Comparison of ENCODE assay signal across 15 cellular contexts in the genomic region with DNA sequence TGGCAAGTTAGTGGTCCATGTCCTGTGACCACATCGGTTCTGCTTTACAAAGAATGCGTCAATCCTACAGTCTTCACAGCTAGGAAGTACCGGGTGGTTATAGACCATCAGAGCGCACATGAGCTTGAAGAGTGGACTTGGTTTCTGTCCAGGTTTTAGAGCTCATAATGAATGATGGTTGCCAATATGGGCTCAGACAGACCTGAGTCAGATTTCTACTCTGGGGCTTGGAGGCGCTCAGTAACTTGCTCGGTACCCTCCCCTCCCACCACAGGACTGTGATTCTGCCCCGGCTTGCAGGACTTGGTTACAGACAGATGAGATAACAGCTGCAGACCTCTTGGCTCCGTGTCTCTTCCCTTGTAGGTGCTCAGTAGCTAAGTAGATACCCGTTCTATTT.
A peak's percentile ranks its signal among the peaks of the same experiment; 100 is the strongest.
DNase-seq lines count a peak whose midpoint lies in the region; ATAC-seq and TF ChIP-seq lines count a peak whose summit lies in the region.
"Had no signal": no experiment of that assay in that cellular context is flagged by ENCODE, and none has a peak within 500 bp of the region (broad histone marks: within the 10 kb centered on the region; RNA-seq: fewer than 3 reads in every experiment).

No MANE protein-coding gene starts in this region.

- peaks cover 31% of the 10 kb centered on the region for H3K9me3 Mint-ChIP-seq in MCF 10A (ENCODE audit: unreplicated experiment)
- peaks cover 10% of the 10 kb centered on the region for H3K9me3 Mint-ChIP-seq in osteocyte (ENCODE audit: unreplicated experiment)

- H3K4me3 Mint-ChIP-seq in MCF 10A (ENCODE audit: unreplicated experiment) (no peak overlapping the region), osteocyte (ENCODE audit: unreplicated experiment) (no peak overlapping the region)
- H3K4me3 Mint-ChIP-seq: H9, IgD-negative memory B cell had no signal

- no peaks in the 10 kb centered on the region for H3K36me3 Mint-ChIP-seq in MCF 10A (ENCODE audit: insufficient read depth, unreplicated experiment)
- H3K36me3 Mint-ChIP-seq in osteocyte (ENCODE audit: unreplicated experiment) = no peaks in the 10 kb centered on the region
- H3K36me3 Mint-ChIP-seq: IgD-negative memory B cell had no signal

- H4K20me1 ChIP-seq in mammary epithelial cell (ENCODE audit: insufficient read depth, low read length) (no peaks in the 10 kb centered on the region), hepatocyte (ENCODE audit: insufficient read depth, poor library complexity, severe bottlenecking) (no peaks in the 10 kb centered on the region)

- DNase-seq in mammary epithelial cell (peak; percentile 33), MCF 10A (ENCODE audit: unreplicated experiment) (no peak), epithelial cell of proximal tubule (ENCODE audit: low read depth) (peak; percentile 58), myocyte (ENCODE audit: low read depth) (peak; percentile 82), cardiac septum (ENCODE audit: low spot score) (no peak), osteocyte (ENCODE audit: extremely low spot score, unreplicated experiment) (no peak), hepatocyte (ENCODE audit: low spot score) (no peak)
- DNase-seq: H9, NCI-H1694 treated with DMSO at 0.1 percent for 48 hours, NCI-H82, SHP77 had no signal

- peaks cover 4% of the 10 kb centered on the region for H3K4me1 Mint-ChIP-seq in MCF 10A (ENCODE audit: insufficient read depth, unreplicated experiment)
- peaks cover 26% of the 10 kb centered on the region for H3K4me1 Mint-ChIP-seq in osteocyte (ENCODE audit: unreplicated experiment)
- H3K4me1 Mint-ChIP-seq: IgD-negative memory B cell had no signal

- no peak overlapping the region for H3K27ac Mint-ChIP-seq in MCF 10A (ENCODE audit: low read depth, unreplicated experiment)
- no peak overlapping the region for H3K27ac Mint-ChIP-seq in osteocyte (ENCODE audit: unreplicated experiment)
- H3K27ac Mint-ChIP-seq: H9, IgD-negative memory B cell had no signal

- dilution Hi-C loops in mammary epithelial cell (cut with HindIII; ENCODE audit: low sequenced_read_pairs) = no loop called here

- H3K79me2 ChIP-seq in mammary epithelial cell (ENCODE audit: insufficient read depth, low read length) = no peaks in the 10 kb centered on the region
- H3K79me2 ChIP-seq in hepatocyte = no peaks in the 10 kb centered on the region

- H3K27ac ChIP-seq in mammary epithelial cell (ENCODE audit: insufficient read depth, low read depth, low read length) (no peak overlapping the region), hepatocyte (no peak overlapping the region)
- H3K27ac ChIP-seq: C4-2B had no signal

- H3K9me3 ChIP-seq in mammary epithelial cell (replicated peaks; ENCODE audit: insufficient read depth, low read length) (no peaks in the 10 kb centered on the region), hepatocyte (ENCODE audit: low read depth) (no peaks in the 10 kb centered on the region)

- no peak for ATAC-seq in HG03520 (IDR thresholded peaks at IDR 0.05; ENCODE audit: unreplicated experiment)
- ATAC-seq: Panc1 had no signal

- POLR2A ChIA-PET in MCF 10A (lab: Yijun Ruan, JAX) = no interaction called here

- H3K4me3 ChIP-seq in mammary epithelial cell (replicated peaks in 1 of 3; ENCODE audit: insufficient read depth in 1 of 3, low read depth in 2 of 3, low read length in 3 of 3) (no peak overlapping the region), epithelial cell of proximal tubule (ENCODE audit: low read depth, low read length) (no peak overlapping the region), hepatocyte (no peak overlapping the region)

- H3K27me3 ChIP-seq in mammary epithelial cell (ENCODE audit: insufficient read depth, low read length) (no peaks in the 10 kb centered on the region), hepatocyte (no peaks in the 10 kb centered on the region)

- 33% methylated on average over 9 of the region's 9 CpGs for WGBS in mammary epithelial cell (ENCODE audit: low coverage, missing lambda C conversion rate)
- 66% methylated on average over 9 of the region's 9 CpGs for WGBS in hepatocyte (ENCODE audit: low lambda C conversion rate, missing lambda C conversion rate)

- BruUV-seq in mammary epithelial cell (replicated peaks; lab: Mats Ljungman, UMichigan) = no TSS peak
- no TSS peak for BruUV-seq in MCF 10A (replicated peaks; lab: Mats Ljungman, UMichigan)

- peaks cover 12% of the 10 kb centered on the region for H3K4me1 ChIP-seq in mammary epithelial cell (ENCODE audit: insufficient read depth, low read length)
- H3K4me1 ChIP-seq in hepatocyte (ENCODE audit: insufficient read depth) = peaks cover 6% of the 10 kb centered on the region

- in situ Hi-C loops in mammary epithelial cell (cut with MboI; ENCODE audit: low sequenced_read_pairs in 2 of 2) = no loop called here

- TF ChIP-seq CTCF in mammary epithelial cell (conservative IDR thresholded peaks at IDR 0.05 in 1 of 2, IDR thresholded peaks at IDR 0.05 in 1 of 2; ENCODE audit: extremely low read depth in 1 of 2, insufficient read depth in 1 of 2, low read depth in 1 of 2, low read length in 2 of 2) = no peak
- TF ChIP-seq CTCF in MCF 10A (IDR thresholded peaks at IDR 0.05; ENCODE audit: unreplicated experiment) = no peak
- TF ChIP-seq CTCF in epithelial cell of proximal tubule (conservative IDR thresholded peaks at IDR 0.05; ENCODE audit: low read depth, low read length) = no peak
- no peak for TF ChIP-seq CTCF in osteocyte (IDR thresholded peaks at IDR 0.05)
- TF ChIP-seq CTCF in hepatocyte (IDR thresholded peaks at IDR 0.05; ENCODE audit: poor library complexity) = no peak

- no peaks in the 10 kb centered on the region for H3K36me3 ChIP-seq in mammary epithelial cell (ENCODE audit: insufficient read depth, low read length)
- no peaks in the 10 kb centered on the region for H3K36me3 ChIP-seq in hepatocyte (replicated peaks; ENCODE audit: insufficient read depth, low read depth)

- CTCF ChIA-PET in mammary epithelial cell (lab: Charles Lee; ENCODE audit: low non-redundant PET) = interaction anchor here (0.7 kb wide), 1 partner anchor 10 kb away, joined by 25 read pairs; no protein-coding TSS in a partner anchor
- CTCF ChIA-PET in MCF 10A (lab: Yijun Ruan, JAX) = interaction anchor here (0.7 to 1.0 kb wide), 2 partner anchors 11 to 395 kb away, joined by 3 to 4 read pairs; no protein-coding TSS in a partner anchor

- H3K4me2 ChIP-seq in mammary epithelial cell (ENCODE audit: insufficient read depth, low read depth, low read length) (no peak overlapping the region), hepatocyte (no peak overlapping the region)

- H2AFZ ChIP-seq in mammary epithelial cell (ENCODE audit: low read depth, low read length) (no peak overlapping the region), hepatocyte (no peak overlapping the region)

- H3K9ac ChIP-seq in mammary epithelial cell (ENCODE audit: insufficient read depth, low read length) = no peak overlapping the region

- intact Hi-C loops in mammary epithelial cell (cut with micrococcal nuclease) (no loop called here), MCF 10A (cut with micrococcal nuclease) (no loop called here), cardiac septum (cut with DNase I) (no loop called here)

- H3K9me2 ChIP-seq in hepatocyte (replicated peaks; ENCODE audit: insufficient read depth) = no peaks in the 10 kb centered on the region

- no peaks in the 10 kb centered on the region for H3K27me3 Mint-ChIP-seq in MCF 10A (ENCODE audit: insufficient read depth, unreplicated experiment)
- no peaks in the 10 kb centered on the region for H3K27me3 Mint-ChIP-seq in osteocyte (ENCODE audit: unreplicated experiment)
- H3K27me3 Mint-ChIP-seq: IgD-negative memory B cell had no signal

Comparison
In these comparisons a context has a peak if more than half of its experiments do, and no peak if none do; other contexts are left out.
1. DNase-seq: peak in mammary epithelial cell (single experiment), epithelial cell of proximal tubule (single experiment) and myocyte (single experiment); none in MCF 10A (single experiment), cardiac septum (single experiment), osteocyte (single experiment) and hepatocyte (single experiment).